ENCODE assay signal across 11 cellular contexts in genomic region chr5:93874080-93874479, GRCh38.
DNase-seq lines count a peak whose midpoint lies in the region; ATAC-seq and TF ChIP-seq lines count a peak whose summit lies in the region.
"Had no signal": no experiment of that assay in that cellular context is flagged by ENCODE, and none has a peak within 500 bp of the region (broad histone marks: within the 10 kb centered on the region; RNA-seq: fewer than 3 reads in every experiment).

No MANE protein-coding gene starts in this region.

- H4K20me1 ChIP-seq in MM.1S (ENCODE audit: insufficient read depth, low read length), result no peaks in the 10 kb centered on the region

- no peak overlapping the region for H3K4me3 ChIP-seq in MM.1S (ENCODE audit: low read length)

- no peaks in the 10 kb centered on the region for H3K27me3 ChIP-seq in MM.1S (replicated peaks; ENCODE audit: insufficient read depth, low read length)

- DNase-seq in AG20443 (ENCODE audit: low spot score), result peak; percentile 26
- DNase-seq in astrocyte of the hippocampus (ENCODE audit: low read depth, low spot score), result peak; percentile 62
- no peak for DNase-seq in MM.1S
- no peak for DNase-seq in NCI-H2196 (lab: John Stamatoyannopoulos, UW; ENCODE audit: unreplicated experiment)
- DNase-seq in DMS 273 (lab: John Stamatoyannopoulos, UW; ENCODE audit: unreplicated experiment), result no peak
- DNase-seq in NOMO-1 (lab: John Stamatoyannopoulos, UW; ENCODE audit: unreplicated experiment in 2 of 2), result no peak
- DNase-seq: activated gamma-delta T cell treated with Interleukin-2 at 50 U/mL for 16 hours had no signal

- no peak overlapping the region for H3K27ac ChIP-seq in MM.1S (ENCODE audit: low read length)
- H3K27ac ChIP-seq: C4-2B had no signal

- peak; percentile 49 for ATAC-seq in GM19452 (IDR thresholded peaks at IDR 0.05; ENCODE audit: unreplicated experiment)
- ATAC-seq in HG03097 (IDR thresholded peaks at IDR 0.05; ENCODE audit: low FRiP score, unreplicated experiment), result peak; percentile 47
- ATAC-seq: Panc1 had no signal

- no peaks in the 10 kb centered on the region for H3K4me1 ChIP-seq in MM.1S (ENCODE audit: low read length)

- H3K36me3 ChIP-seq in MM.1S (replicated peaks; ENCODE audit: insufficient read depth, low read length), result no peaks in the 10 kb centered on the region

- H3K4me2 ChIP-seq in MM.1S (ENCODE audit: low read depth, low read length), result no peak overlapping the region

- no peaks in the 10 kb centered on the region for H3K9me3 ChIP-seq in MM.1S (replicated peaks; ENCODE audit: insufficient read depth, low read length)

- H3K9me2 ChIP-seq in MM.1S (replicated peaks; ENCODE audit: insufficient read depth, low read length), result no peaks in the 10 kb centered on the region

- H3K9ac ChIP-seq in MM.1S (ENCODE audit: low read length), result no peak overlapping the region

- no peak for TF ChIP-seq CTCF in MM.1S (IDR thresholded peaks at IDR 0.05; ENCODE audit: low read length)

- H2AFZ ChIP-seq in MM.1S (ENCODE audit: low read length), result no peak overlapping the region

- H3F3A ChIP-seq in MM.1S (ENCODE audit: insufficient read depth, low read length), result no peaks in the 10 kb centered on the region

- no peaks in the 10 kb centered on the region for H3K79me2 ChIP-seq in MM.1S (ENCODE audit: low read length)

Comparison
In these comparisons a context has a peak if more than half of its experiments do, and no peak if none do; other contexts are left out.
1. DNase-seq: peak in AG20443 (single experiment) and astrocyte of the hippocampus (single experiment); none in MM.1S (single experiment), NCI-H2196 (single experiment), DMS 273 (single experiment) and NOMO-1 (0 of 2).